Comparison of ENCODE assay signal across 30 cellular contexts in genomic region chr5:4909086-4909485, GRCh38.
A peak's percentile ranks its signal among the peaks of the same experiment; 100 is the strongest.
DNase-seq lines count a peak whose midpoint lies in the region; ATAC-seq, FAIRE-seq and TF ChIP-seq lines count a peak whose summit lies in the region.
"Had no signal": no experiment of that assay in that cellular context is flagged by ENCODE, and none has a peak within 500 bp of the region (broad histone marks: within the 10 kb centered on the region; RNA-seq: fewer than 3 reads in every experiment).

No MANE protein-coding gene starts in this region.

- H2AFZ ChIP-seq in K562 (ENCODE audit: low read depth, low read length) = no peak overlapping the region

- no TSS peak for BruUV-seq in K562 (replicated peaks; lab: Mats Ljungman, UMichigan)

- CTCF ChIA-PET in K562 (lab: Yijun Ruan, JAX; ENCODE audit: low intra/inter-chr PET ratio) = no interaction called here

- H3K4me3 ChIP-seq in K562 (no peak overlapping the region), small intestine (ENCODE audit: low read depth in 1 of 2, low read length in 2 of 2) (no peak overlapping the region), right cardiac atrium (ENCODE audit: low read length) (no peak overlapping the region)
- H3K4me3 ChIP-seq: A549; BLaER1; BLaER1 treated with 17β-estradiol and CSF1 and Interleukin-3, amounts not matched to agents 10 nM and 100 nM had no signal

- intact Hi-C loops in K562 (cut with micrococcal nuclease) (no loop called here), right cardiac atrium (cut with DNase I) (no loop called here)

- H3K9ac ChIP-seq in K562 (ENCODE audit: insufficient read depth in 1 of 2, low read depth in 2 of 2, low read length in 2 of 2) = no peak overlapping the region
- H3K9ac ChIP-seq: BLaER1; BLaER1 treated with 17β-estradiol and CSF1 and Interleukin-3, amounts not matched to agents 10 nM and 100 nM had no signal

- TF ChIP-seq RAD21 in K562 (CRISPR knock-in tag; conservative IDR thresholded peaks at IDR 0.05 in 1 of 2, IDR thresholded peaks at IDR 0.05 in 1 of 2) = no peak

- DNase-seq in K562 (ENCODE audit: extremely low read depth in 1 of 4, low spot score in 3 of 4) (no peak), small intestine (peak; percentile 54), right cardiac atrium (no peak), NCI-H748 treated with DMSO at 0.1 percent for 48 hours (lab: John Stamatoyannopoulos, UW) (no peak)
- DNase-seq: 8988T; ACHN; AML-193; BE2C; Caco-2; Calu3; CD4-positive, alpha-beta memory T cell; CD4-positive, alpha-beta T cell; CD4-positive, CD25-positive, alpha-beta regulatory T cell; CD8-positive, alpha-beta memory T cell; CD8-positive, alpha-beta T cell; COR-L47; DMS 273 treated with DMSO at 0.1 percent for 48 hours; DMS153; DMS53; DMS79; DMS79 treated with DMSO at 0.1 percent for 48 hours; DND-41; EL had no signal

- 0% methylated on average over 5 of the region's 5 CpGs for WGBS in K562 (ENCODE audit: insufficient coverage, low coverage, missing lambda C conversion rate)
- 55 to 77% (median 58%) methylated on average over 5 of the region's 5 CpGs for WGBS in small intestine, 3 donors
- 72% methylated on average over 5 of the region's 5 CpGs for WGBS in right cardiac atrium

- H4K20me1 ChIP-seq in K562 (replicated peaks; ENCODE audit: control insufficient read depth, insufficient read depth, low read length) = no peaks in the 10 kb centered on the region
- H4K20me1 ChIP-seq: BLaER1; BLaER1 treated with 17β-estradiol and CSF1 and Interleukin-3, amounts not matched to agents 10 nM and 100 nM had no signal

- peak; percentile 44 for FAIRE-seq in K562 (lab: Jason Lieb, UNC)
- FAIRE-seq in small intestine (lab: Jason Lieb, UNC) = no peak
- FAIRE-seq: A204.1, A549, D721Med had no signal

- in situ Hi-C loops in K562 (cut with MboI) = no loop called here

- POLR2A ChIA-PET in K562 (lab: Yijun Ruan, JAX) = no interaction called here

- no peak overlapping the region for H3K4me2 ChIP-seq in K562 (ENCODE audit: insufficient read depth, low read length)
- H3K4me2 ChIP-seq: A549; BLaER1; BLaER1 treated with 17β-estradiol and CSF1 and Interleukin-3, amounts not matched to agents 10 nM and 100 nM had no signal

- no peaks in the 10 kb centered on the region for H3K79me2 ChIP-seq in K562 (ENCODE audit: control insufficient read depth, insufficient read depth, low read length)

- TF ChIP-seq EP300 in K562 (IDR thresholded peaks at IDR 0.05; ENCODE audit: low read length) = no peak

- H3K4me1 ChIP-seq in K562 (replicated peaks in 1 of 2; ENCODE audit: control insufficient read depth in 2 of 2, insufficient read depth in 2 of 2, low read length in 2 of 2) (no peaks in the 10 kb centered on the region), small intestine (ENCODE audit: control insufficient read depth in 2 of 2, insufficient read depth in 1 of 2, low read depth in 1 of 2, low read length in 1 of 2) (no peaks in the 10 kb centered on the region), right cardiac atrium (ENCODE audit: control insufficient read depth, insufficient read depth, low read length) (no peaks in the 10 kb centered on the region)
- H3K4me1 ChIP-seq: A549; BE2C; BLaER1; BLaER1 treated with 17β-estradiol and CSF1 and Interleukin-3, amounts not matched to agents 10 nM and 100 nM; Caco-2 had no signal

- no peaks in the 10 kb centered on the region for H3K9me3 ChIP-seq in K562 (replicated peaks; ENCODE audit: control insufficient read depth, insufficient read depth, low read depth, low read length)
- no peaks in the 10 kb centered on the region for H3K9me3 ChIP-seq in small intestine (ENCODE audit: control insufficient read depth, low read depth)
- H3K9me3 ChIP-seq in right cardiac atrium (ENCODE audit: control insufficient read depth, low read length) = peaks cover 3% of the 10 kb centered on the region
- H3K9me3 ChIP-seq: A549, BE2C, BLaER1, Caco-2 had no signal

- H3K27me3 ChIP-seq in K562 (ENCODE audit: control insufficient read depth in 2 of 2, insufficient read depth in 2 of 2, low read length in 2 of 2) (peaks cover 4 to 5% of the 10 kb centered on the region in 2 experiments; a peak in 3 of 5 replicates), small intestine (ENCODE audit: control insufficient read depth in 2 of 2, insufficient read depth in 2 of 2, low read length in 2 of 2) (no peaks in the 10 kb centered on the region), right cardiac atrium (ENCODE audit: control insufficient read depth, insufficient read depth) (no peaks in the 10 kb centered on the region)
- H3K27me3 ChIP-seq: BLaER1; BLaER1 treated with 17β-estradiol and CSF1 and Interleukin-3, amounts not matched to agents 10 nM and 100 nM had no signal

- ATAC-seq in K562 (no peak), right cardiac atrium (no peak)
- ATAC-seq: A549; CD8-positive, alpha-beta T cell had no signal

- H3K27ac ChIP-seq in K562 (ENCODE audit: extremely low read depth, low read depth, low read length) = no peak overlapping the region
- no peak overlapping the region for H3K27ac ChIP-seq in small intestine (ENCODE audit: low read depth in 1 of 2, low read length in 1 of 2)
- no peak overlapping the region for H3K27ac ChIP-seq in right cardiac atrium (ENCODE audit: low read length)
- H3K27ac ChIP-seq: 22Rv1; A549; BLaER1; BLaER1 treated with 17β-estradiol and CSF1 and Interleukin-3, amounts not matched to agents 10 nM and 100 nM; C4-2B had no signal

- no peaks in the 10 kb centered on the region for H3K36me3 ChIP-seq in K562 (ENCODE audit: control insufficient read depth, insufficient read depth, low read length)
- no peaks in the 10 kb centered on the region for H3K36me3 ChIP-seq in small intestine (ENCODE audit: control insufficient read depth in 2 of 2, insufficient read depth in 2 of 2, low read length in 2 of 2)
- H3K36me3 ChIP-seq: BE2C; BLaER1; BLaER1 treated with 17β-estradiol and CSF1 and Interleukin-3, amounts not matched to agents 10 nM and 100 nM had no signal

- no peak for TF ChIP-seq POLR2A in K562 (conservative IDR thresholded peaks at IDR 0.05)

- no peaks in the 10 kb centered on the region for H3K9me1 ChIP-seq in K562 (ENCODE audit: control insufficient read depth, insufficient read depth, low read length)

- no peak for TF ChIP-seq CTCF in K562 (IDR thresholded peaks at IDR 0.05 in 2 of 3, conservative IDR thresholded peaks at IDR 0.05 in 1 of 3; ENCODE audit: insufficient read depth in 2 of 3, low read depth in 1 of 3, low read length in 3 of 3)

TF ChIP-seq in K562, 482 proteins besides CTCF, POLR2A, EP300 and RAD21:
- TF ChIP-seq CC2D1A (IDR thresholded peaks at IDR 0.05) (no peak), ZBTB11 (CRISPR knock-in tag; IDR thresholded peaks at IDR 0.05) (no peak), NR2C1 (IDR thresholded peaks at IDR 0.05) (0 out of 2 replicates have a peak, but pooled peaks have one; percentile 19), NR2C1 (tag; IDR thresholded peaks at IDR 0.05) (0 out of 2 replicates have a peak, but pooled peaks have one; percentile 36)
